In genomic region chr22:27880778-27881394, GRCh38 we compare ENCODE assay signal across 8 cellular contexts. TPM values are rescaled to one million over a fixed set of nuclear protein-coding genes. Genes with fewer than 3 reads are reported as not detected.
DNase-seq lines count a peak whose midpoint lies in the region; ATAC-seq, FAIRE-seq and TF ChIP-seq lines count a peak whose summit lies in the region.

No MANE protein-coding gene starts in this region.

- H3K27me3 Mint-ChIP-seq in immature natural killer cell (ENCODE audit: low read depth in 3 of 3): peaks cover 0 to 2% (median 0%) of the 10 kb centered on the region in 3 donors
- H3K27me3 Mint-ChIP-seq in T-helper 2 cell treated with Interferon-gamma antibody and Interleukin-4, amounts not matched to agents 5 μg/mL and 100 μg/mL, for 36 hours (ENCODE audit: low read depth): no peaks in the 10 kb centered on the region

- H3K9me3 Mint-ChIP-seq in immature natural killer cell: no peaks in the 10 kb centered on the region
- no peaks in the 10 kb centered on the region for H3K9me3 Mint-ChIP-seq in T-helper 2 cell treated with Interferon-gamma antibody and Interleukin-4, amounts not matched to agents 5 μg/mL and 100 μg/mL, for 36 hours

- no peaks in the 10 kb centered on the region for H3K9me3 ChIP-seq in AG04450 (ENCODE audit: control insufficient read depth, insufficient read depth, low read length)
- H3K9me3 ChIP-seq in small intestine (ENCODE audit: control insufficient read depth, low read depth): no peaks in the 10 kb centered on the region

- POLR2A ChIA-PET in AG04450 (lab: Yijun Ruan, JAX): interaction anchor here (0.6 to 1.1 kb wide), 2 partner anchors 38 to 125 kb away, joined by 4 to 5 read pairs; partner anchors contain the start of gene PITPNB

- H3K27ac ChIP-seq in AG04450 (ENCODE audit: low read depth, low read length): peak overlapping the region; percentile 69
- H3K27ac ChIP-seq in brain microvascular endothelial cell: no peak overlapping the region
- peak overlapping the region in 1 of 2 donors; percentile 59 for H3K27ac ChIP-seq in small intestine (ENCODE audit: low read depth in 1 of 2, low read length in 1 of 2)

- 23 to 32% (median 31%) methylated on average over 6 of the region's 6 CpGs for WGBS in small intestine, 3 donors

- no peak overlapping the region for H3K4me3 Mint-ChIP-seq in immature natural killer cell
- H3K4me3 Mint-ChIP-seq in T-helper 2 cell treated with Interferon-gamma antibody and Interleukin-4, amounts not matched to agents 5 μg/mL and 100 μg/mL, for 36 hours: no peak overlapping the region

- peak; percentile 23 for FAIRE-seq in small intestine (lab: Jason Lieb, UNC)

- peak overlapping the region in 1 of 6 donors; percentile 13 for H3K27ac Mint-ChIP-seq in immature natural killer cell
- H3K27ac Mint-ChIP-seq in T-helper 2 cell treated with Interferon-gamma antibody and Interleukin-4, amounts not matched to agents 5 μg/mL and 100 μg/mL, for 36 hours: no peak overlapping the region

- H3K4me1 ChIP-seq in small intestine (ENCODE audit: control insufficient read depth in 2 of 2, insufficient read depth in 1 of 2, low read depth in 1 of 2, low read length in 1 of 2): peaks cover 0 to 5% of the 10 kb centered on the region in 2 donors

- H3K36me3 ChIP-seq in brain microvascular endothelial cell (replicated peaks): peaks cover 8% of the 10 kb centered on the region
- peaks cover 3 to 4% of the 10 kb centered on the region in 2 donors for H3K36me3 ChIP-seq in small intestine (ENCODE audit: control insufficient read depth in 2 of 2, insufficient read depth in 2 of 2, low read length in 2 of 2)

- H3K27me3 ChIP-seq in AG04450 (ENCODE audit: control insufficient read depth, insufficient read depth, low read length) (no peaks in the 10 kb centered on the region), brain microvascular endothelial cell (replicated peaks) (no peaks in the 10 kb centered on the region), small intestine (ENCODE audit: control insufficient read depth in 2 of 2, insufficient read depth in 2 of 2, low read length in 2 of 2) (no peaks in the 10 kb centered on the region)

- peak; percentile 81 for TF ChIP-seq CTCF in AG04450 (IDR thresholded peaks at IDR 0.05; ENCODE audit: low read depth, low read length)
- TF ChIP-seq CTCF in GM12875 (IDR thresholded peaks at IDR 0.05; ENCODE audit: borderline replicate concordance, insufficient read depth, low read depth, low read length): peak; percentile 47; the same call in 1 of the 2 replicates
- TF ChIP-seq CTCF in brain microvascular endothelial cell (IDR thresholded peaks at IDR 0.05; ENCODE audit: low read depth, low read length, missing control alignments): peak; percentile 60

- peaks cover 0 to 9% (median 8%) of the 10 kb centered on the region in 3 donors for H3K36me3 Mint-ChIP-seq in immature natural killer cell
- peaks cover 27% of the 10 kb centered on the region for H3K36me3 Mint-ChIP-seq in T-helper 2 cell treated with Interferon-gamma antibody and Interleukin-4, amounts not matched to agents 5 μg/mL and 100 μg/mL, for 36 hours (ENCODE audit: low read depth)

- DNase-seq in AG04450 (ENCODE audit: low read depth, low spot score) (peak; percentile 72), NCI-H69 (lab: John Stamatoyannopoulos, UW) (peak; percentile 64), brain microvascular endothelial cell (peak; percentile 78), immature natural killer cell (peak; percentile 12 to 24 (median 15)), small intestine (peak; percentile 64)
- no peak for DNase-seq in T-helper 2 cell treated with Interferon-gamma antibody and Interleukin-4, amounts not matched to agents 5 μg/mL and 100 μg/mL, for 36 hours (ENCODE audit: low spot score)

- peaks cover 19 to 21% of the 10 kb centered on the region in 2 donors for H3K4me1 Mint-ChIP-seq in immature natural killer cell
- peaks cover 14% of the 10 kb centered on the region for H3K4me1 Mint-ChIP-seq in T-helper 2 cell treated with Interferon-gamma antibody and Interleukin-4, amounts not matched to agents 5 μg/mL and 100 μg/mL, for 36 hours (ENCODE audit: low read depth)

- no peak for ATAC-seq in HG02759 (IDR thresholded peaks at IDR 0.05; ENCODE audit: unreplicated experiment)

- no peak overlapping the region for H3K4me3 ChIP-seq in AG04450 (ENCODE audit: low read depth, low read length)
- H3K4me3 ChIP-seq in GM12875 (ENCODE audit: low read depth, low read length): no peak overlapping the region
- no peak overlapping the region for H3K4me3 ChIP-seq in brain microvascular endothelial cell (ENCODE audit: low read depth, low read length)
- no peak overlapping the region for H3K4me3 ChIP-seq in small intestine (ENCODE audit: low read depth in 1 of 2, low read length in 2 of 2)

- in situ Hi-C loops in brain microvascular endothelial cell (cut with HindIII; ENCODE audit: low pct_ligation_motif_present, low sequenced_read_pairs): no loop called here

- CTCF ChIA-PET in AG04450 (lab: Charles Lee): interaction anchor here (0.5 to 3.4 kb wide), 29 partner anchors 7 to 1202 kb away, joined by 3 to 17 read pairs (median 4); partner anchors contain the start of gene PITPNB

RNA-seq across cellular contexts. Expression of gene PITPNB, which starts 38.2 kb away (rescaled TPM):
- 103 and 119 TPM in 2 replicates for polyA plus RNA-seq in AG04450 (2011; rRNA removed)
- 89.6 and 111 TPM in 2 replicates for polyA minus RNA-seq in AG04450 (2011; rRNA and poly(A)+ RNA removed)
- polyA plus RNA-seq in immature natural killer cell: 10 to 100 TPM; 46.1 to 78.1 (median 66.7) TPM
- polyA plus RNA-seq in small intestine: 10 to 100 TPM; 13.2 to 28.5 (median 17.0) TPM
